Comparison of ENCODE assay signal across 14 cellular contexts in the genomic region with DNA sequence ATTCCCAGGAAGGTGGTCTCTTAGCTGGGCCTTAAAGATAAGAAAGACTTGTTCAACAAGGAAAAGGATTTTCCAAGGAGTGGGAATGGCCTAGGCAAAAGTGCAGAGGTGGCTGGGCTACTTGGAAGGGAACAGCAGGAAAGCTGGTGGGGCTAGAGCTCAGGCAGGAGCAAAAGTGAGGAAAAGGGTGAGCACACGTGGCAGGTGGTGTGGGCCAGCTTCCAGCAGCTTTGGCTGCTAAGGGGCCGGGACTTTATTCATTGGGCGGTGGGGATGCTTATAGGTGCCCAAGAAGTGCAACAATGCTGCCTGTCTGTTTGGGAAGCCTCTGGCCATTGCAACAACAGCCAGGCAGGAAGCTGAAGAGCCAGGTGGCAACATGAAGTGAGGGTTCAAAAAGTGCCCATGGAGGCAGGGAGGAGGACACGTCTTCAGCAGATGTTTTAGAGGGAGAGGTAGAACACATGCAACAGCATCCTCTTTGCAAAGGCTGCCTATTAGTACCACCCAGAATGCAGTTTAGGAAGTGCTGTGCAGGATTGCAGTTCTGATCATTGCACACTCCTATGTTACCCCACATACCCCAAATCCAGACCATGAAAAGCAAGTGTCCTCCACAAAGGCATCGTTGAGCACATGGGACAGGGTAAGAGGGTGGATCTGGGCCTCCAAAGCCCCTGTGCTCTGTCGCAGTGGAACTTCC. TPM values are rescaled to one million over a fixed set of nuclear protein-coding genes. Genes with fewer than 3 reads are reported as not detected.
DNase-seq lines count a peak whose midpoint lies in the region; ATAC-seq and TF ChIP-seq lines count a peak whose summit lies in the region.
"Had no signal": no experiment of that assay in that cellular context is flagged by ENCODE, and none has a peak within 500 bp of the region (broad histone marks: within the 10 kb centered on the region; RNA-seq: fewer than 3 reads in every experiment).

No MANE protein-coding gene starts in this region.

- H3K18ac ChIP-seq in neuronal stem cell (ENCODE audit: low read length), result peak overlapping the region; percentile 31

- no peak overlapping the region for H2BK120ac ChIP-seq in neuronal stem cell (ENCODE audit: low read depth, low read length)

- H3K4ac ChIP-seq in neuronal stem cell (ENCODE audit: low read length), result no peak overlapping the region

- no peak overlapping the region for H3K4me3 ChIP-seq in right cardiac atrium (ENCODE audit: low read length)
- H3K4me3 ChIP-seq in neuronal stem cell (ENCODE audit: low read length in 2 of 2), result no peak overlapping the region
- no peak overlapping the region for H3K4me3 ChIP-seq in stomach
- H3K4me3 ChIP-seq: BLaER1 treated with 17β-estradiol and CSF1 and Interleukin-3, amounts not matched to agents 10 nM and 100 nM had no signal

- H3K4me2 ChIP-seq in neuronal stem cell (ENCODE audit: insufficient read depth, low read length, poor library complexity, severe bottlenecking), result no peak overlapping the region
- H3K4me2 ChIP-seq: BLaER1 treated with 17β-estradiol and CSF1 and Interleukin-3, amounts not matched to agents 10 nM and 100 nM had no signal

- H2AK5ac ChIP-seq in neuronal stem cell (ENCODE audit: low read depth, low read length), result peak overlapping the region; percentile 16

- H4K91ac ChIP-seq in neuronal stem cell (ENCODE audit: low read depth, low read length, poor library complexity), result no peak overlapping the region

- no peaks in the 10 kb centered on the region for H3K9me3 ChIP-seq in right cardiac atrium (ENCODE audit: control insufficient read depth, low read length)
- H3K9me3 ChIP-seq in neuronal stem cell (replicated peaks in 1 of 2; ENCODE audit: control insufficient read depth in 2 of 2, insufficient read depth in 1 of 2, low read depth in 1 of 2, low read length in 2 of 2), result no peaks in the 10 kb centered on the region
- no peaks in the 10 kb centered on the region for H3K9me3 ChIP-seq in stomach
- H3K9me3 ChIP-seq: BLaER1 treated with 17β-estradiol and CSF1 and Interleukin-3, amounts not matched to agents 10 nM and 100 nM had no signal

- peaks cover 25% of the 10 kb centered on the region for H3K27me3 Mint-ChIP-seq in activated T-helper 1 cell treated with anti-CD3 and anti-CD28 coated beads, Interleukin-12 subunit alpha, Interleukin-12 subunit beta, Interleukin-2, Interleukin-4 antibody, amounts not matched to agents 30 ng/mL and 10 ng/mL and 1 ng/mL, durations not matched to agents 14 hours and 24 hours and 36 hours (ENCODE audit: insufficient read depth)

- no peak for TF ChIP-seq EP300 in stomach (IDR thresholded peaks at IDR 0.05)

- no peak for TF ChIP-seq CTCF in stomach (IDR thresholded peaks at IDR 0.05)

- no peak for TF ChIP-seq POLR2A in stomach (IDR thresholded peaks at IDR 0.05)

- H3K79me1 ChIP-seq in neuronal stem cell (ENCODE audit: low read depth, low read length), result no peaks in the 10 kb centered on the region

- no peak overlapping the region for H3K9ac ChIP-seq in neuronal stem cell (ENCODE audit: low read depth, low read length, poor library complexity)
- H3K9ac ChIP-seq: BLaER1 treated with 17β-estradiol and CSF1 and Interleukin-3, amounts not matched to agents 10 nM and 100 nM had no signal

- H3K27ac Mint-ChIP-seq in activated T-helper 1 cell treated with anti-CD3 and anti-CD28 coated beads, Interleukin-12 subunit alpha, Interleukin-12 subunit beta, Interleukin-2, Interleukin-4 antibody, amounts not matched to agents 30 ng/mL and 10 ng/mL and 1 ng/mL, durations not matched to agents 14 hours and 24 hours and 36 hours, result peak overlapping the region; percentile 51
- H3K27ac Mint-ChIP-seq: CD4-positive, alpha-beta T cell had no signal

- H3K36me3 ChIP-seq in neuronal stem cell (replicated peaks in 1 of 2; ENCODE audit: control insufficient read depth in 2 of 2, insufficient read depth in 2 of 2, low read length in 2 of 2) (no peaks in the 10 kb centered on the region), stomach (peaks cover 0 to 6% (median 5%) of the 10 kb centered on the region in 4 donors)
- H3K36me3 ChIP-seq: BLaER1 treated with 17β-estradiol and CSF1 and Interleukin-3, amounts not matched to agents 10 nM and 100 nM had no signal

- no peak for ATAC-seq in right cardiac atrium
- no peak for ATAC-seq in left cardiac atrium
- ATAC-seq in left lobe of liver, result no peak
- ATAC-seq in GM18868 (IDR thresholded peaks at IDR 0.05; ENCODE audit: unreplicated experiment), result no peak
- ATAC-seq: HCT116 had no signal

- H3K36me3 Mint-ChIP-seq in activated T-helper 1 cell treated with anti-CD3 and anti-CD28 coated beads, Interleukin-12 subunit alpha, Interleukin-12 subunit beta, Interleukin-2, Interleukin-4 antibody, amounts not matched to agents 30 ng/mL and 10 ng/mL and 1 ng/mL, durations not matched to agents 14 hours and 24 hours and 36 hours (ENCODE audit: low read depth), result no peaks in the 10 kb centered on the region

- no peak overlapping the region for H2BK5ac ChIP-seq in neuronal stem cell (ENCODE audit: low read length)

- H3K27me3 ChIP-seq in right cardiac atrium (ENCODE audit: control insufficient read depth, insufficient read depth), result no peaks in the 10 kb centered on the region
- H3K27me3 ChIP-seq in neuronal stem cell (ENCODE audit: control insufficient read depth in 3 of 3, insufficient read depth in 3 of 3, low read depth in 1 of 3, low read length in 3 of 3), result peaks cover 0 to 14% (median 0%) of the 10 kb centered on the region in 3 experiments
- peaks cover 0 to 62% (median 22%) of the 10 kb centered on the region in 3 donors for H3K27me3 ChIP-seq in stomach

- no peak overlapping the region for H3K23ac ChIP-seq in neuronal stem cell (ENCODE audit: low read depth, low read length, poor library complexity)

- H2AFZ ChIP-seq in neuronal stem cell (ENCODE audit: low read length), result no peak overlapping the region

- H4K8ac ChIP-seq in neuronal stem cell (ENCODE audit: low read depth, low read length), result no peak overlapping the region

- intact Hi-C loops in right cardiac atrium (cut with DNase I) (no loop called here), left cardiac atrium (cut with DNase I) (no loop called here), stomach (cut with DNase I; ENCODE audit: low total_unique reads) (no loop called here)
- intact Hi-C loops in activated T-helper 1 cell treated with anti-CD3 and anti-CD28 coated beads, Interleukin-12 subunit alpha, Interleukin-12 subunit beta, Interleukin-2, Interleukin-4 antibody, amounts not matched to agents 30 ng/mL and 10 ng/mL and 1 ng/mL, durations not matched to agents 14 hours and 24 hours and 36 hours (cut with micrococcal nuclease), result no loop called here

- no peak overlapping the region for H3K14ac ChIP-seq in neuronal stem cell (ENCODE audit: low read length)

- no peak overlapping the region for H2BK12ac ChIP-seq in neuronal stem cell (ENCODE audit: low read length)

- H3K4me1 Mint-ChIP-seq in activated T-helper 1 cell treated with anti-CD3 and anti-CD28 coated beads, Interleukin-12 subunit alpha, Interleukin-12 subunit beta, Interleukin-2, Interleukin-4 antibody, amounts not matched to agents 30 ng/mL and 10 ng/mL and 1 ng/mL, durations not matched to agents 14 hours and 24 hours and 36 hours (ENCODE audit: low read depth), result no peaks in the 10 kb centered on the region

- WGBS in right cardiac atrium, result 82% methylated on average over 6 of the region's 6 CpGs
- no CpG with 5 or more reads among the region's 6 CpGs for WGBS in neuronal stem cell (ENCODE audit: extremely low coverage in 2 of 2, insufficient read length in 2 of 2, insufficient replicate concordance in 1 of 2), 2 donors
- 82 to 88% (median 84%) methylated on average over 4 to 6 of the region's 6 CpGs for WGBS in stomach, 5 donors

- peak overlapping the region; percentile 25 for H3K27ac ChIP-seq in right cardiac atrium (ENCODE audit: low read length)
- H3K27ac ChIP-seq in neuronal stem cell (replicated peaks; ENCODE audit: low read length), result no peak overlapping the region
- H3K27ac ChIP-seq in stomach, result no peak overlapping the region
- H3K27ac ChIP-seq: BLaER1 treated with 17β-estradiol and CSF1 and Interleukin-3, amounts not matched to agents 10 nM and 100 nM had no signal

- H3K4me1 ChIP-seq in right cardiac atrium (ENCODE audit: control insufficient read depth, insufficient read depth, low read length) (peaks cover 5% of the 10 kb centered on the region), neuronal stem cell (ENCODE audit: control insufficient read depth in 2 of 2, insufficient read depth in 1 of 2, low read depth in 1 of 2, low read length in 2 of 2) (peaks cover 8 to 19% of the 10 kb centered on the region in 2 donors), stomach (peaks cover 0 to 13% (median 5%) of the 10 kb centered on the region in 4 donors)

- no peak overlapping the region for H2BK15ac ChIP-seq in neuronal stem cell (ENCODE audit: low read length)

- H3K9me3 Mint-ChIP-seq in activated T-helper 1 cell treated with anti-CD3 and anti-CD28 coated beads, Interleukin-12 subunit alpha, Interleukin-12 subunit beta, Interleukin-2, Interleukin-4 antibody, amounts not matched to agents 30 ng/mL and 10 ng/mL and 1 ng/mL, durations not matched to agents 14 hours and 24 hours and 36 hours, result no peaks in the 10 kb centered on the region
- H3K9me3 Mint-ChIP-seq: CD4-positive, alpha-beta T cell had no signal

- DNase-seq in right cardiac atrium, result no peak
- DNase-seq in left cardiac atrium, result no peak
- no peak for DNase-seq in activated T-helper 1 cell treated with anti-CD3 and anti-CD28 coated beads, Interleukin-12 subunit alpha, Interleukin-12 subunit beta, Interleukin-2, Interleukin-4 antibody, amounts not matched to agents 30 ng/mL and 10 ng/mL and 1 ng/mL, durations not matched to agents 14 hours and 24 hours and 36 hours (ENCODE audit: low spot score)
- no peak for DNase-seq in neuronal stem cell (ENCODE audit: low spot score)
- peak; percentile 7 for DNase-seq in stomach
- DNase-seq in left lobe of liver (ENCODE audit: low spot score), result no peak
- no peak for DNase-seq in NCI-H1048 (lab: John Stamatoyannopoulos, UW)
- DNase-seq: ACHN; CD4-positive, alpha-beta T cell; DMS79 treated with DMSO at 0.1 percent for 48 hours; EL had no signal

- H3K4me3 Mint-ChIP-seq in activated T-helper 1 cell treated with anti-CD3 and anti-CD28 coated beads, Interleukin-12 subunit alpha, Interleukin-12 subunit beta, Interleukin-2, Interleukin-4 antibody, amounts not matched to agents 30 ng/mL and 10 ng/mL and 1 ng/mL, durations not matched to agents 14 hours and 24 hours and 36 hours, result no peak overlapping the region
- H3K4me3 Mint-ChIP-seq: CD4-positive, alpha-beta T cell had no signal

RNA-seq across cellular contexts. Expression of a gene that starts 13.8 kb away (rescaled TPM):
- total RNA-seq in right cardiac atrium (10 to 100 TPM in 1 of 4 donors, 1 to 10 TPM in 3; 8.4 to 10.3 (median 9.2) TPM), left cardiac atrium (10 to 100 TPM in 1 of 2 donors, 1 to 10 TPM in 1; 3.4 to 13.7 TPM), stomach (10 to 100 TPM in 3 of 5 donors, 1 to 10 TPM in 2; 3.5 to 58.9 (median 23.0) TPM), left lobe of liver (4.0 TPM)
- polyA plus RNA-seq in right cardiac atrium (8.3 TPM), stomach (10 to 100 TPM in 2 of 3 donors, 1 to 10 TPM in 1; 9.4 to 87.2 (median 49.2) TPM)
- total RNA-seq in activated T-helper 1 cell treated with anti-CD3 and anti-CD28 coated beads, Interleukin-12 subunit alpha, Interleukin-12 subunit beta, Interleukin-2, Interleukin-4 antibody, amounts not matched to agents 30 ng/mL and 10 ng/mL and 1 ng/mL, durations not matched to agents 14 hours and 24 hours and 36 hours, result not detected in 2 replicates
- 0.52 TPM for polyA plus RNA-seq in neuronal stem cell (2013, experiment 1 of 2)
- 0.64 TPM for polyA plus RNA-seq in neuronal stem cell (2013, experiment 2 of 2)
- total RNA-seq: CD4-positive, alpha-beta T cell had no signal

RNA-seq across cellular contexts. Expression of a gene that starts 25.7 kb away (rescaled TPM):
- total RNA-seq in right cardiac atrium (1 to 10 TPM; 4.4 to 7.6 (median 6.2) TPM), left cardiac atrium (1 to 10 TPM; 5.2 to 9.1 TPM), stomach (10 to 100 TPM in 3 of 5 donors, 1 to 10 TPM in 2; 5.5 to 73.3 (median 15.2) TPM), left lobe of liver (2.3 TPM)
- polyA plus RNA-seq in right cardiac atrium (2.9 TPM), stomach (1 to 10 TPM; 2.3 to 5.5 (median 4.9) TPM)
- 1.9 and 2.0 TPM in 2 replicates for total RNA-seq in activated T-helper 1 cell treated with anti-CD3 and anti-CD28 coated beads, Interleukin-12 subunit alpha, Interleukin-12 subunit beta, Interleukin-2, Interleukin-4 antibody, amounts not matched to agents 30 ng/mL and 10 ng/mL and 1 ng/mL, durations not matched to agents 14 hours and 24 hours and 36 hours
- polyA plus RNA-seq in neuronal stem cell (2013, experiment 1 of 2), result 0.13 TPM
- 0.08 TPM for polyA plus RNA-seq in neuronal stem cell (2013, experiment 2 of 2)
